In the genomic region with DNA sequence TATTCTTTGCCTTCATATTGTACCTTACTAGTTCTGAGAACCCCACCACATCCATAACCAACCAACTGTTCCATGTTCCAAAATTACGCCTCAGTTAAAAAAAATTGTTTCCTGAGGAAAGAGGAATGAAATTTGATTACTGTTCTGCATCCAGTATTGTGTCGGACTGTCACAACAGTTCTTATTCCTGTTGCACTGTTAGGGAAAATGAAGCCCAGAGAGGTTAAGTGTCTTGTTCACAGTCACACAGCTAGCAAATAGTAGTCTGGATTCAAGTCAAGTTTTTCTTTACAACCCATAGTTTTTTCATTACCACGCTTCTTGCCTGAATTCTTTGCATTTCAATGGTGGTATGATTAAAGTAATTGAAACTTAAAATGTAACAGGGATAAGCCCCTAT, we compare ENCODE assay signal across 2 cellular contexts.
TF ChIP-seq lines count a peak whose summit lies in the region.

No MANE protein-coding gene starts in this region.

TF ChIP-seq in HepG2, 621 proteins besides CTCF, POLR2A, EP300 and RAD21:
- TF ChIP-seq ZNF768 (CRISPR knock-in tag; IDR thresholded peaks at IDR 0.05), result peak; percentile 83; the same call in 1 of the 2 replicates
- no peak for TF ChIP-seq RXRA (CRISPR knock-in tag; IDR thresholded peaks at IDR 0.05)
- TF ChIP-seq ZMYM3 (CRISPR knock-in tag; IDR thresholded peaks at IDR 0.05), result peak; percentile 55; the same call in 1 of the 2 replicates

TF ChIP-seq in IMR-90, 13 proteins besides CTCF, POLR2A, EP300 and RAD21:
- TF ChIP-seq CEBPB (IDR thresholded peaks at IDR 0.05; ENCODE audit: low read depth, low read length), result no peak
- no peak for TF ChIP-seq MXI1 (IDR thresholded peaks at IDR 0.05; ENCODE audit: borderline replicate concordance, low read depth, low read length)
- TF ChIP-seq, protein P1, sequence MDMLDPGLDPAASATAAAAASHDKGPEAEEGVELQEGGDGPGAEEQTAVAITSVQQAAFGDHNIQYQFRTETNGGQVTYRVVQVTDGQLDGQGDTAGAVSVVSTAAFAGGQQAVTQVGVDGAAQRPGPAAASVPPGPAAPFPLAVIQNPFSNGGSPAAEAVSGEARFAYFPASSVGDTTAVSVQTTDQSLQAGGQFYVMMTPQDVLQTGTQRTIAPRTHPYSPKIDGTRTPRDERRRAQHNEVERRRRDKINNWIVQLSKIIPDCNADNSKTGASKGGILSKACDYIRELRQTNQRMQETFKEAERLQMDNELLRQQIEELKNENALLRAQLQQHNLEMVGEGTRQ (IDR thresholded peaks at IDR 0.05; ENCODE audit: low read depth, low read length), result no peak
- TF ChIP-seq RCOR1 (IDR thresholded peaks at IDR 0.05; ENCODE audit: insufficient replicate concordance, low read length), result no peak
- no peak for TF ChIP-seq BHLHE40 (IDR thresholded peaks at IDR 0.05; ENCODE audit: low read depth, low read length)
- TF ChIP-seq, protein P2, sequence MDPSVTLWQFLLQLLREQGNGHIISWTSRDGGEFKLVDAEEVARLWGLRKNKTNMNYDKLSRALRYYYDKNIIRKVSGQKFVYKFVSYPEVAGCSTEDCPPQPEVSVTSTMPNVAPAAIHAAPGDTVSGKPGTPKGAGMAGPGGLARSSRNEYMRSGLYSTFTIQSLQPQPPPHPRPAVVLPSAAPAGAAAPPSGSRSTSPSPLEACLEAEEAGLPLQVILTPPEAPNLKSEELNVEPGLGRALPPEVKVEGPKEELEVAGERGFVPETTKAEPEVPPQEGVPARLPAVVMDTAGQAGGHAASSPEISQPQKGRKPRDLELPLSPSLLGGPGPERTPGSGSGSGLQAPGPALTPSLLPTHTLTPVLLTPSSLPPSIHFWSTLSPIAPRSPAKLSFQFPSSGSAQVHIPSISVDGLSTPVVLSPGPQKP (IDR thresholded peaks at IDR 0.05; ENCODE audit: borderline replicate concordance, low read depth, low read length), result no peak
- no peak for TF ChIP-seq MAZ (IDR thresholded peaks at IDR 0.05; ENCODE audit: borderline replicate concordance, low read depth, low read length)
- no peak for TF ChIP-seq MAFK (IDR thresholded peaks at IDR 0.05; ENCODE audit: low read depth, low read length)
- no peak for TF ChIP-seq RFX5 (IDR thresholded peaks at IDR 0.05; ENCODE audit: low read depth, low read length)
- no peak for TF ChIP-seq CHD1 (IDR thresholded peaks at IDR 0.05; ENCODE audit: low read depth, low read length)
- no peak for TF ChIP-seq FOS (IDR thresholded peaks at IDR 0.05; ENCODE audit: low read depth, low read length)
- TF ChIP-seq NFE2L2 (IDR thresholded peaks at IDR 0.05; ENCODE audit: low read depth, low read length), result no peak
- no peak for TF ChIP-seq SMC3 (IDR thresholded peaks at IDR 0.05; ENCODE audit: low read depth, low read length)
